In the genomic region with DNA sequence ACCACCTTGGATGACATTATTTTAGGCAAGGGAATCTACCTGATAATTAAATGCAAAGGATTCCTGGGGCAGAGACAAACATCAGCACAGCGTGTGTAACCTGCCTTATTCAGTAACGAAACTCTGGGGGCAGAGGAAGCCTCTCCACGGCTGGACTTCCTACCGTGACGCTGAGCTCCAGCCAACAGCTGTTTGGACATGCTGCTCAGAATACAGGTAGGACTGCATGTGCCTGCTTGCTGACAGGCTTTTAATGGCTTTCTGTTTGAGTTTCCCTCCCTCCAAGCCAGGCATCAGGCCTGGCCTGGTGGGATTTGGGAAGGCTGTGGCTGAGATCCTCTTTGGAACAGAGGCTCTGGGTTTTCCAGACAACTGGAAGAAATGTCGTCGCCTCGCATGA, we compare ENCODE assay signal across 14 cellular contexts.
DNase-seq lines count a peak whose midpoint lies in the region; ATAC-seq and TF ChIP-seq lines count a peak whose summit lies in the region.
"Had no signal": no experiment of that assay in that cellular context is flagged by ENCODE, and none has a peak within 500 bp of the region (broad histone marks: within the 10 kb centered on the region; RNA-seq: fewer than 3 reads in every experiment).

No MANE protein-coding gene starts in this region.

- no peaks in the 10 kb centered on the region for H3K36me3 ChIP-seq in BLaER1

- no peak overlapping the region for H3K4me3 ChIP-seq in BLaER1
- H3K4me3 ChIP-seq: psoas muscle had no signal

- H3K4me1 ChIP-seq in BLaER1, result peaks cover 26% of the 10 kb centered on the region
- H3K4me1 ChIP-seq: psoas muscle had no signal

- H3K27me3 ChIP-seq in BLaER1, result no peaks in the 10 kb centered on the region

- no peaks in the 10 kb centered on the region for H4K20me1 ChIP-seq in BLaER1

- peak; percentile 39 for ATAC-seq in GM19468 (IDR thresholded peaks at IDR 0.05; ENCODE audit: extremely low read depth, unreplicated experiment)
- ATAC-seq in HG03039 (IDR thresholded peaks at IDR 0.05; ENCODE audit: unreplicated experiment), result no peak
- ATAC-seq in omental fat pad (ENCODE audit: low FRiP score), result no peak
- ATAC-seq in left lobe of liver, result no peak
- ATAC-seq: CD8-positive, alpha-beta T cell; effector memory CD8-positive, alpha-beta T cell; psoas muscle had no signal

- H3K9me3 ChIP-seq in BLaER1, result no peaks in the 10 kb centered on the region
- H3K9me3 ChIP-seq: psoas muscle had no signal

- peak overlapping the region; percentile 32; the same call in 1 of the 2 replicates for H3K4me2 ChIP-seq in BLaER1

- TF ChIP-seq CTCF in omental fat pad (IDR thresholded peaks at IDR 0.05), result no peak

- no peak overlapping the region for H3K9ac ChIP-seq in BLaER1

- DNase-seq in NCI-H345 treated with DMSO at 0.1 percent for 48 hours (lab: John Stamatoyannopoulos, UW; ENCODE audit: unreplicated experiment) (peak; percentile 11), iPS-NIHi7 (ENCODE audit: extremely low spot score) (peak; percentile 28), inferior parietal cortex (ENCODE audit: extremely low spot score) (no peak), omental fat pad (ENCODE audit: low spot score) (no peak), left lobe of liver (ENCODE audit: low spot score) (no peak)
- DNase-seq: activated effector memory CD4-positive, alpha-beta T cell treated with anti-CD3 and anti-CD28 coated beads, Interleukin-2, amount 50 U/mL, for 16 hours; amniotic stem cell; effector memory CD8-positive, alpha-beta T cell; stimulated activated CD4-positive, alpha-beta T cell treated with anti-CD3 and anti-CD28 coated beads, Interleukin-12 subunit alpha, Interleukin-12 subunit beta, amount 100 ng/mL, for 4 hours had no signal

- H3K27ac ChIP-seq in BLaER1, result no peak overlapping the region
- H3K27ac ChIP-seq: psoas muscle had no signal

Comparison
In these comparisons a context has a peak if more than half of its experiments do, and no peak if none do; other contexts are left out.
1. DNase-seq: peak in NCI-H345 treated with DMSO at 0.1 percent for 48 hours (single experiment) and iPS-NIHi7 (single experiment); none in inferior parietal cortex (single experiment), omental fat pad (single experiment) and left lobe of liver (single experiment).